8 cellular contexts compared by ENCODE assay signal in the genomic region with DNA sequence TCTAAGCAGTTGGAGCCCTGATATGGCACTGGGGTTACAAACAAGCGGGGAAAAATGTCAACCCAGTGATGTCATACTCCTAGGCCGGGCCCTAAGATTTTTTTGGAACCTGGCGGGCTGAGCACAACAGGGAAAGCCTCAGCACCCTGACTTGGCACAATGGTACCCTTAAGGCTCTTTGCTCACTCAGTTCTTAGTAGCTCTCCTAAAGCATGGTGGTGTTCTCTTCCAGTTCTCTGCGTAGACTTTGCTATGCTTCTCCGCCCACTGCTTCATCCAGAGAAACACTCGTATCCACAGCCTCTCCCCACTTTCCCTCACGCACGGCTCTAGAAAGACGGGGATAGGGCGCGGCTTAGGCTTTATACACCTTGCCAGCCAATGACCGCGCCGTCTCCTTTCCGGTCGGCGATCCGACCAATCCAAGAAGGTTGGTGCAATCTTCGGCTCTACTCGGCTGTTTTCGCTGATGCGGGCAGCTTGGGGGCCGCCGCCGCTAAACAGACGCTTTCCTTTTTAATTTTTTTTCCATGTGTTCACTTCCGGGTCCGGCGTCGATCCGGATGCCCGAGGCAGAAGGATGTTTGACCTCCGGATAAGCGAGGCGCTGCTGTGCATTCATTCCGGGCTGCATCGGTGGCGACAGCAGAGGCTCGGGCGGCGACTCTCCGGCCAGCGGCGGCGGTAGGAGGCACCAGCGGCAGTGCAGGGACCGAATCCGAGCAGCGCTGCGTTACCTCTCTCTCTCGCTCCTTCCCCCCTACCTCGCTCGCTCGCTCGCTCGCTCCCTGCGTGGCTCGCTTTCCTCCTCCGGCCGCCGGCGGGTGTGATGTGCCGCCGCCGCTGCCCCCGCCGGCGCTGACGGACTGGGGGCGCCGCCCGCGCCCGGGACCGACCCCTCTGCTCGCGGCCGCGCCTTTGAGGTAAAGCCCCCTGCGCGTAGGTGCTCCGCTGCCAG. TPM values are rescaled to one million over a fixed set of nuclear protein-coding genes. Genes with fewer than 3 reads are reported as not detected.
DNase-seq lines count a peak whose midpoint lies in the region; ATAC-seq and TF ChIP-seq lines count a peak whose summit lies in the region.

Gene CSNK1G3 (plus strand): TSS at position 530 of the 958 bp plus-strand sequence. CDS start 33,487 bp downstream, outside the sequence.

- no TSS peak for BruUV-seq in Panc1 (replicated peaks; lab: Mats Ljungman, UMichigan)

- DNase-seq in DMS53 (lab: John Stamatoyannopoulos, UW) (peak; percentile 99), Panc1 (ENCODE audit: low read depth, low spot score) (peak; percentile 90), erythroblast (lab: John Stamatoyannopoulos, UW) (peak; percentile 95 to 96)
- DNase-seq in Jurkat, Clone E6-1 (ENCODE audit: low read depth, low spot score) = peak; percentile 91
- DNase-seq in activated T-cell treated with anti-CD3 and anti-CD28 coated beads, Interleukin-2, amount 50 U/mL, for 4 hours = peak; percentile 82
- peak; percentile 91 for DNase-seq in stimulated activated CD8-positive, alpha-beta memory T cell treated with anti-CD3 and anti-CD28 coated beads, Interleukin-4, amount 100 ng/mL, for 48 hours

- in situ Hi-C loops in Panc1 (cut with HindIII; ENCODE audit: low pct_unique_long_range_greater_than_20kb, low sequenced_read_pairs) = no loop called here

- no peak for TF ChIP-seq CTCF in Panc1 (IDR thresholded peaks at IDR 0.05)

- H3K4me1 ChIP-seq in Panc1 (ENCODE audit: control insufficient read depth, insufficient read depth, low read length) = peaks cover 24% of the 10 kb centered on the region
- H3K4me1 ChIP-seq in mucosa of rectum (ENCODE audit: control insufficient read depth in 2 of 2, insufficient read depth in 2 of 2, low read length in 2 of 2) = peaks cover 5 to 17% of the 10 kb centered on the region in 2 donors

- H3K27me3 Mint-ChIP-seq in activated T-cell treated with anti-CD3 and anti-CD28 coated beads, Interleukin-2, amount 50 U/mL, for 4 hours (ENCODE audit: low read depth) = peaks cover 3% of the 10 kb centered on the region

- H3K27ac ChIP-seq in Panc1 (ENCODE audit: low read length) = peak within 1 kb of the TSS; percentile 95
- H3K27ac ChIP-seq in mucosa of rectum (ENCODE audit: low read depth in 2 of 2, low read length in 2 of 2) = peak within 1 kb of the TSS; percentile 93 to 95

- H3K36me3 ChIP-seq in Panc1 (ENCODE audit: control insufficient read depth, insufficient read depth, low read length) (peaks cover 2% of the 10 kb centered on the region; the same call in 1 of the 2 replicates), mucosa of rectum (ENCODE audit: control insufficient read depth in 2 of 2, insufficient read depth in 2 of 2, low read length in 2 of 2) (no peaks in the 10 kb centered on the region)

- H3K4me3 Mint-ChIP-seq in activated T-cell treated with anti-CD3 and anti-CD28 coated beads, Interleukin-2, amount 50 U/mL, for 4 hours = peak within 1 kb of the TSS; percentile 96

- intact Hi-C loops in Panc1 (cut with micrococcal nuclease; ENCODE audit: unreplicated experiment) = loop anchor here (5.0 kb wide), 1 partner anchor 90 kb away; the partner anchor contains the start of gene CEP120

- H3K9me3 ChIP-seq in Panc1 (ENCODE audit: control insufficient read depth, insufficient read depth, low read depth, low read length) (no peaks in the 10 kb centered on the region), mucosa of rectum (ENCODE audit: control insufficient read depth in 2 of 2, low read length in 2 of 2) (no peaks in the 10 kb centered on the region)

- CTCF ChIA-PET in Panc1 (lab: Charles Lee) = no interaction called here

- ATAC-seq in GM21619 (IDR thresholded peaks at IDR 0.05; ENCODE audit: unreplicated experiment) (peak; percentile 92), Panc1 (peak; percentile 98)
- ATAC-seq in activated T-cell treated with anti-CD3 and anti-CD28 coated beads, Interleukin-2, amount 50 U/mL, for 4 hours = peak; percentile 94

- no peaks in the 10 kb centered on the region for H3K9me3 Mint-ChIP-seq in activated T-cell treated with anti-CD3 and anti-CD28 coated beads, Interleukin-2, amount 50 U/mL, for 4 hours

- TF ChIP-seq POLR2A in erythroblast (IDR thresholded peaks at IDR 0.05; ENCODE audit: low read length) = peak; percentile 97

- H3K27me3 ChIP-seq in Panc1 (ENCODE audit: control insufficient read depth, insufficient read depth, low read length) (no peaks in the 10 kb centered on the region; the same call in 1 of the 2 replicates), mucosa of rectum (ENCODE audit: control insufficient read depth in 2 of 2, insufficient read depth in 2 of 2, low read length in 2 of 2) (no peaks in the 10 kb centered on the region)

- POLR2A ChIA-PET in Panc1 (lab: Charles Lee) = interaction anchor here (0.6 kb wide), 1 partner anchor 1224 kb away, joined by 7 read pairs; no protein-coding TSS in a partner anchor

- peaks cover 46% of the 10 kb centered on the region for H3K4me1 Mint-ChIP-seq in activated T-cell treated with anti-CD3 and anti-CD28 coated beads, Interleukin-2, amount 50 U/mL, for 4 hours (ENCODE audit: low read depth)

- H3K36me3 Mint-ChIP-seq in activated T-cell treated with anti-CD3 and anti-CD28 coated beads, Interleukin-2, amount 50 U/mL, for 4 hours (ENCODE audit: insufficient read depth) = peaks cover 3% of the 10 kb centered on the region

- H3K9ac ChIP-seq in mucosa of rectum (ENCODE audit: low read depth in 1 of 2, low read length in 2 of 2) = peak within 1 kb of the TSS; percentile 83 to 93

- H3K4me3 ChIP-seq in Jurkat, Clone E6-1 (ENCODE audit: low read length) = peak within 1 kb of the TSS; percentile 73
- H3K4me3 ChIP-seq in Panc1 (ENCODE audit: low read depth in 2 of 2, low read length in 2 of 2) = peak within 1 kb of the TSS; percentile 71 to 87
- H3K4me3 ChIP-seq in mucosa of rectum (ENCODE audit: low read length in 2 of 2) = peak within 1 kb of the TSS; percentile 87 to 93

RNA-seq across cellular contexts. Expression of gene CSNK1G3, which starts in this region (rescaled TPM):
- 12.3 TPM for polyA plus RNA-seq in Jurkat, Clone E6-1 (2012; ENCODE audit: insufficient read depth, insufficient read length)
- total RNA-seq in Panc1 (2021; ENCODE audit: unreplicated experiment) = 40.8 TPM
- 35.8 TPM for polyA plus RNA-seq in Panc1 (2012; ENCODE audit: insufficient read length)
- total RNA-seq in activated T-cell treated with anti-CD3 and anti-CD28 coated beads, Interleukin-2, amount 50 U/mL, for 4 hours = 10 to 100 TPM; 34.5 to 38.2 (median 38.1) TPM

Comparison
In these comparisons a context has a peak if more than half of its experiments do, and no peak if none do; other contexts are left out.
1. Peak in every context shown above with its lines: DNase-seq, ATAC-seq, H3K4me3 ChIP-seq and H3K27ac ChIP-seq.